ENCODE assay signal across 1 cellular context in the genomic region with DNA sequence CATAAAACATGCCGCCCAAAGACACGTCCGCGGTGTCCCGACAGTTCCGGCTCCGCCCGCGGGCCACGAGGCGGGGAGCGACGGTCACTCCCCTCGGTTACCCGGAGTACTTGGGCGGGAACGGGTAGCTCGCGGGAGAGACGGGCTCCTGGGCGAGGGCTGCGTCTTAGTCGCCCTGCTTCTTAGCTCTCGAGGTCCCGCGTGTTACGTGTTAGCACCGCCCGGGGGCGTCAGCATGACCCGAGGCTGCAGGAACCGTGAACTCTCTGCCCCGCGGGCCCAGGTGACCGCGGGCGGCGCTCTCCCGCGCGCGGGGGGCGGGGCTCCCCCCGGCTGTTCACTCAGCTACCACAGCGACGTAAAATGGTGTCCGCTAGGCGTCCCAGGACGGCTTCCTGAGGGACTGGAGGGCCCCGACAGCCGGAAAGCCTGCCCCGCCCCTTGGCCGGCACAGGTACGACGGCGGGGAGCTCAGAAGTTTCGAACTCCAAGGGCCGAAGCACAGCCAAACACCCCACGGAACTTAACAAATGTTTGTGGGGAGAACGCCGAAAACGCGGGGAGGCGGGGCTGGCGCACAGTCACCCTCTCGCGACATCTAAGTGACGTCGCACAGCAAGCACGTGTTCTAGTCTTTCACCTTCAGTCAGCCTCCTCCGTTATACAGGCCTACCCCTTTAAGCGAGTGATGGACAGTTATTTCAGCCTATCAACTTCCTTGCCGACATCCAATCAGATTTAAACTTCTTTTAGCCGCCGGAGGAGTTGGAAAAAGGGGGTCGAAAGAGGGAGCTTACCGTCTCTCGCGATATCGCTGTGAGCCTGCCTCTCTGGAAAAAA.
TF ChIP-seq lines count a peak whose summit lies in the region.

No MANE protein-coding gene starts in this region.

TF ChIP-seq in SK-N-SH treated with all-trans-retinoic acid at 6 μM for 48 hours, 23 proteins besides CTCF, POLR2A, EP300 and RAD21 (continued from another document):
- TF ChIP-seq TCF4 (CRISPR knock-in tag; IDR thresholded peaks at IDR 0.05; ENCODE audit: borderline replicate concordance) (no peak), RARB (CRISPR knock-in tag; IDR thresholded peaks at IDR 0.05) (no peak), CSDC2 (CRISPR knock-in tag; IDR thresholded peaks at IDR 0.05) (0 out of 2 replicates have a peak, but pooled peaks have one; percentile 31), ZNF8 (CRISPR knock-in tag; IDR thresholded peaks at IDR 0.05) (no peak), PPARA (CRISPR knock-in tag; IDR thresholded peaks at IDR 0.05; ENCODE audit: borderline replicate concordance) (no peak), OSR1 (CRISPR knock-in tag; IDR thresholded peaks at IDR 0.05) (no peak), ISL1 (CRISPR knock-in tag; IDR thresholded peaks at IDR 0.05) (no peak), SNAI2 (CRISPR knock-in tag; IDR thresholded peaks at IDR 0.05) (no peak)
- TF ChIP-seq, protein P1, sequence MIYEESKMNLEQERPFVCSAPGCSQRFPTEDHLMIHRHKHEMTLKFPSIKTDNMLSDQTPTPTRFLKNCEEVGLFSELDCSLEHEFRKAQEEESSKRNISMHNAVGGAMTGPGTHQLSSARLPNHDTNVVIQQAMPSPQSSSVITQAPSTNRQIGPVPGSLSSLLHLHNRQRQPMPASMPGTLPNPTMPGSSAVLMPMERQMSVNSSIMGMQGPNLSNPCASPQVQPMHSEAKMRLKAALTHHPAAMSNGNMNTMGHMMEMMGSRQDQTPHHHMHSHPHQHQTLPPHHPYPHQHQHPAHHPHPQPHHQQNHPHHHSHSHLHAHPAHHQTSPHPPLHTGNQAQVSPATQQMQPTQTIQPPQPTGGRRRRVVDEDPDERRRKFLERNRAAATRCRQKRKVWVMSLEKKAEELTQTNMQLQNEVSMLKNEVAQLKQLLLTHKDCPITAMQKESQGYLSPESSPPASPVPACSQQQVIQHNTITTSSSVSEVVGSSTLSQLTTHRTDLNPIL (CRISPR knock-in tag; IDR thresholded peaks at IDR 0.05; ENCODE audit: low read depth), result no peak
